ENCODE assay signal across 7 cellular contexts in genomic region chr14:102508410-102508773, GRCh38. TPM values are rescaled to one million over a fixed set of nuclear protein-coding genes. Genes with fewer than 3 reads are reported as not detected.
DNase-seq lines count a peak whose midpoint lies in the region; ATAC-seq lines count a peak whose summit lies in the region.

No MANE protein-coding gene starts in this region.

- H3K9me3 Mint-ChIP-seq in activated T-helper 1 cell treated with anti-CD3 and anti-CD28 coated beads, Interleukin-12 subunit alpha, Interleukin-12 subunit beta, Interleukin-2, Interleukin-4 antibody, amounts not matched to agents 30 ng/mL and 10 ng/mL and 1 ng/mL, durations not matched to agents 14 hours and 24 hours and 36 hours, result no peaks in the 10 kb centered on the region

- no peaks in the 10 kb centered on the region for H3K36me3 Mint-ChIP-seq in activated T-helper 1 cell treated with anti-CD3 and anti-CD28 coated beads, Interleukin-12 subunit alpha, Interleukin-12 subunit beta, Interleukin-2, Interleukin-4 antibody, amounts not matched to agents 30 ng/mL and 10 ng/mL and 1 ng/mL, durations not matched to agents 14 hours and 24 hours and 36 hours (ENCODE audit: low read depth)

- no peak overlapping the region for H3K27ac Mint-ChIP-seq in activated T-helper 1 cell treated with anti-CD3 and anti-CD28 coated beads, Interleukin-12 subunit alpha, Interleukin-12 subunit beta, Interleukin-2, Interleukin-4 antibody, amounts not matched to agents 30 ng/mL and 10 ng/mL and 1 ng/mL, durations not matched to agents 14 hours and 24 hours and 36 hours

- intact Hi-C loops in activated T-helper 1 cell treated with anti-CD3 and anti-CD28 coated beads, Interleukin-12 subunit alpha, Interleukin-12 subunit beta, Interleukin-2, Interleukin-4 antibody, amounts not matched to agents 30 ng/mL and 10 ng/mL and 1 ng/mL, durations not matched to agents 14 hours and 24 hours and 36 hours (cut with micrococcal nuclease), result loop anchor here (2.0 kb wide), 1 partner anchor 70 kb away; no protein-coding TSS in a partner anchor

- H3K9me3 ChIP-seq in iPS-18c (ENCODE audit: control insufficient read depth, insufficient read depth, low read length), result no peaks in the 10 kb centered on the region
- H3K9me3 ChIP-seq in subcutaneous abdominal adipose tissue (ENCODE audit: control insufficient read depth in 5 of 5, low read length in 5 of 5), result no peaks in the 10 kb centered on the region

- H3K4me1 ChIP-seq in subcutaneous abdominal adipose tissue (ENCODE audit: control insufficient read depth in 5 of 5, insufficient read depth in 5 of 5, low read length in 5 of 5), result peaks cover 2 to 44% (median 33%) of the 10 kb centered on the region in 5 donors

- H3K27me3 ChIP-seq in subcutaneous abdominal adipose tissue (ENCODE audit: control insufficient read depth in 5 of 5, insufficient read depth in 4 of 5, low read length in 5 of 5), result no peaks in the 10 kb centered on the region

- H3K4me1 Mint-ChIP-seq in activated T-helper 1 cell treated with anti-CD3 and anti-CD28 coated beads, Interleukin-12 subunit alpha, Interleukin-12 subunit beta, Interleukin-2, Interleukin-4 antibody, amounts not matched to agents 30 ng/mL and 10 ng/mL and 1 ng/mL, durations not matched to agents 14 hours and 24 hours and 36 hours (ENCODE audit: low read depth), result peaks cover 14% of the 10 kb centered on the region

- H3K27ac ChIP-seq in subcutaneous abdominal adipose tissue (ENCODE audit: low read depth, low read length), result peak overlapping the region; percentile 75

- H3K27me3 Mint-ChIP-seq in activated T-helper 1 cell treated with anti-CD3 and anti-CD28 coated beads, Interleukin-12 subunit alpha, Interleukin-12 subunit beta, Interleukin-2, Interleukin-4 antibody, amounts not matched to agents 30 ng/mL and 10 ng/mL and 1 ng/mL, durations not matched to agents 14 hours and 24 hours and 36 hours (ENCODE audit: insufficient read depth), result no peaks in the 10 kb centered on the region

- ATAC-seq in GM18502 (IDR thresholded peaks at IDR 0.05; ENCODE audit: poor library complexity, unreplicated experiment) (no peak), GM19324 (IDR thresholded peaks at IDR 0.05; ENCODE audit: low FRiP score, unreplicated experiment) (no peak)

- peak overlapping the region; percentile 75 for H3K4me3 Mint-ChIP-seq in activated T-helper 1 cell treated with anti-CD3 and anti-CD28 coated beads, Interleukin-12 subunit alpha, Interleukin-12 subunit beta, Interleukin-2, Interleukin-4 antibody, amounts not matched to agents 30 ng/mL and 10 ng/mL and 1 ng/mL, durations not matched to agents 14 hours and 24 hours and 36 hours

- H3K4me3 ChIP-seq in iPS-18c (ENCODE audit: insufficient read depth, low read depth, low read length) (peak overlapping the region; percentile 55), subcutaneous abdominal adipose tissue (ENCODE audit: low read depth in 1 of 5, low read length in 5 of 5) (peak overlapping the region; percentile 47 to 65 (median 58))

- peaks cover 0 to 24% (median 8%) of the 10 kb centered on the region in 5 donors for H3K36me3 ChIP-seq in subcutaneous abdominal adipose tissue (ENCODE audit: control insufficient read depth in 5 of 5, insufficient read depth in 5 of 5, low read length in 5 of 5)

- DNase-seq in HuH-7.5 (ENCODE audit: low spot score) (peak; percentile 85), middle frontal gyrus (ENCODE audit: extremely low spot score, low spot score) (no peak)
- DNase-seq in activated T-helper 1 cell treated with anti-CD3 and anti-CD28 coated beads, Interleukin-12 subunit alpha, Interleukin-12 subunit beta, Interleukin-2, Interleukin-4 antibody, amounts not matched to agents 30 ng/mL and 10 ng/mL and 1 ng/mL, durations not matched to agents 14 hours and 24 hours and 36 hours (ENCODE audit: low spot score), result no peak

- H3K9ac ChIP-seq in subcutaneous abdominal adipose tissue (ENCODE audit: low read length in 5 of 5), result peak overlapping the region in 4 of 5 donors; percentile 73 to 88 (median 84)

RNA-seq across cellular contexts. Expression of gene ANKRD9, which starts 1.2 kb away (rescaled TPM):
- total RNA-seq in activated T-helper 1 cell treated with anti-CD3 and anti-CD28 coated beads, Interleukin-12 subunit alpha, Interleukin-12 subunit beta, Interleukin-2, Interleukin-4 antibody, amounts not matched to agents 30 ng/mL and 10 ng/mL and 1 ng/mL, durations not matched to agents 14 hours and 24 hours and 36 hours, result 13.4 TPM in 2 replicates
